Comparison of ENCODE assay signal across 11 cellular contexts in genomic region chr6:35392111-35392702, GRCh38. TPM values are rescaled to one million over a fixed set of nuclear protein-coding genes. Genes with fewer than 3 reads are reported as not detected.
A peak's percentile ranks its signal among the peaks of the same experiment; 100 is the strongest.
DNase-seq lines count a peak whose midpoint lies in the region; ATAC-seq and TF ChIP-seq lines count a peak whose summit lies in the region.
"Had no signal": no experiment of that assay in that cellular context is flagged by ENCODE, and none has a peak within 500 bp of the region (broad histone marks: within the 10 kb centered on the region; RNA-seq: fewer than 3 reads in every experiment).

No MANE protein-coding gene starts in this region.

- peak overlapping the region; percentile 67 to 71 for H3K9ac ChIP-seq in mucosa of rectum (ENCODE audit: low read depth in 1 of 2, low read length in 2 of 2)

- H3K4me3 Mint-ChIP-seq in CD8-positive, alpha-beta memory T cell: no peak overlapping the region
- H3K4me3 Mint-ChIP-seq: activated naive CD4-positive, alpha-beta T cell treated with anti-CD3 and anti-CD28 coated beads, Interleukin-2, amount 50 U/mL, for 24 hours had no signal

- peaks cover 42% of the 10 kb centered on the region for H3K4me1 ChIP-seq in CD8-positive, alpha-beta memory T cell (ENCODE audit: insufficient read depth, low read length)
- H3K4me1 ChIP-seq in mucosa of rectum (ENCODE audit: control insufficient read depth in 2 of 2, insufficient read depth in 2 of 2, low read length in 2 of 2): peaks cover 21 to 46% of the 10 kb centered on the region in 2 donors

- H3K27me3 Mint-ChIP-seq in CD8-positive, alpha-beta memory T cell: peaks cover 0 to 1% of the 10 kb centered on the region in 2 donors
- H3K27me3 Mint-ChIP-seq: activated naive CD4-positive, alpha-beta T cell treated with anti-CD3 and anti-CD28 coated beads, Interleukin-2, amount 50 U/mL, for 24 hours had no signal

- H3K36me3 Mint-ChIP-seq in CD8-positive, alpha-beta memory T cell: peaks cover 0 to 8% (median 8%) of the 10 kb centered on the region in 3 donors
- H3K36me3 Mint-ChIP-seq in activated naive CD4-positive, alpha-beta T cell treated with anti-CD3 and anti-CD28 coated beads, Interleukin-2, amount 50 U/mL, for 72 hours: no peaks in the 10 kb centered on the region

- H3K36me3 ChIP-seq in CD8-positive, alpha-beta memory T cell (ENCODE audit: insufficient read depth, low read length): no peaks in the 10 kb centered on the region
- H3K36me3 ChIP-seq in brain microvascular endothelial cell (replicated peaks) (no peaks in the 10 kb centered on the region), mucosa of rectum (ENCODE audit: control insufficient read depth in 2 of 2, insufficient read depth in 2 of 2, low read length in 2 of 2) (no peaks in the 10 kb centered on the region)
- H3K36me3 ChIP-seq: sigmoid colon had no signal

- POLR2A ChIA-PET in CD8-positive, alpha-beta memory T cell (lab: Charles Lee): no interaction called here

- H3K4me1 Mint-ChIP-seq in CD8-positive, alpha-beta memory T cell: peaks cover 44 to 69% (median 64%) of the 10 kb centered on the region in 3 donors

- peak overlapping the region in 6 of 8 donors; percentile 22 to 93 (median 65) for H3K27ac Mint-ChIP-seq in CD8-positive, alpha-beta memory T cell
- no peak overlapping the region for H3K27ac Mint-ChIP-seq in activated naive CD4-positive, alpha-beta T cell treated with anti-CD3 and anti-CD28 coated beads, Interleukin-2, amount 50 U/mL, for 72 hours
- H3K27ac Mint-ChIP-seq: activated naive CD4-positive, alpha-beta T cell treated with anti-CD3 and anti-CD28 coated beads, Interleukin-2, amount 50 U/mL, for 24 hours had no signal

- no peak for ATAC-seq in activated naive CD4-positive, alpha-beta T cell treated with anti-CD3 and anti-CD28 coated beads, Interleukin-2, amount 50 U/mL, for 72 hours
- no peak for ATAC-seq in GM19328 (IDR thresholded peaks at IDR 0.05; ENCODE audit: unreplicated experiment)

- H3K9me3 Mint-ChIP-seq in CD8-positive, alpha-beta memory T cell: no peaks in the 10 kb centered on the region
- H3K9me3 Mint-ChIP-seq in activated naive CD4-positive, alpha-beta T cell treated with anti-CD3 and anti-CD28 coated beads, Interleukin-2, amount 50 U/mL, for 72 hours: no peaks in the 10 kb centered on the region
- H3K9me3 Mint-ChIP-seq: activated naive CD4-positive, alpha-beta T cell treated with anti-CD3 and anti-CD28 coated beads, Interleukin-2, amount 50 U/mL, for 24 hours had no signal

- no peak for TF ChIP-seq CTCF in brain microvascular endothelial cell (IDR thresholded peaks at IDR 0.05; ENCODE audit: low read depth, low read length, missing control alignments)

- no peaks in the 10 kb centered on the region for H3K9me3 ChIP-seq in CD8-positive, alpha-beta memory T cell (ENCODE audit: low read length)
- H3K9me3 ChIP-seq in mucosa of rectum (ENCODE audit: control insufficient read depth in 2 of 2, low read length in 2 of 2): no peaks in the 10 kb centered on the region
- H3K9me3 ChIP-seq: sigmoid colon had no signal

- no peak overlapping the region for H3K27ac ChIP-seq in CD8-positive, alpha-beta memory T cell (ENCODE audit: low read depth, low read length)
- H3K27ac ChIP-seq in brain microvascular endothelial cell (peak overlapping the region; percentile 80), mucosa of rectum (ENCODE audit: low read depth in 2 of 2, low read length in 2 of 2) (peak overlapping the region; percentile 85 to 93)
- H3K27ac ChIP-seq: HL-60, sigmoid colon had no signal

- no peaks in the 10 kb centered on the region for H3K27me3 ChIP-seq in CD8-positive, alpha-beta memory T cell (ENCODE audit: insufficient read depth, low read length, poor library complexity, severe bottlenecking)
- H3K27me3 ChIP-seq in brain microvascular endothelial cell (replicated peaks) (no peaks in the 10 kb centered on the region), mucosa of rectum (ENCODE audit: control insufficient read depth in 2 of 2, insufficient read depth in 2 of 2, low read length in 2 of 2) (no peaks in the 10 kb centered on the region)
- H3K27me3 ChIP-seq: sigmoid colon had no signal

- no peak overlapping the region for H3K4me3 ChIP-seq in CD8-positive, alpha-beta memory T cell (ENCODE audit: low read length)
- H3K4me3 ChIP-seq in brain microvascular endothelial cell (ENCODE audit: low read depth, low read length): no peak overlapping the region
- peak overlapping the region; percentile 28 to 69 for H3K4me3 ChIP-seq in mucosa of rectum (ENCODE audit: low read length in 2 of 2)
- H3K4me3 ChIP-seq: sigmoid colon had no signal

- no peak for DNase-seq in CD8-positive, alpha-beta memory T cell
- DNase-seq in NCI-H2029 (lab: John Stamatoyannopoulos, UW) (peak; percentile 69), brain microvascular endothelial cell (no peak), NCI-H82 (lab: John Stamatoyannopoulos, UW) (no peak)
- DNase-seq in activated naive CD4-positive, alpha-beta T cell treated with anti-CD3 and anti-CD28 coated beads, Interleukin-2, amount 50 U/mL, for 72 hours (ENCODE audit: low spot score in 2 of 2): no peak
- DNase-seq in stimulated activated CD4-positive, alpha-beta T cell treated with anti-CD3 and anti-CD28 coated beads, Interleukin-4, amount 100 ng/mL, for 1 hour: no peak
- DNase-seq: sigmoid colon had no signal

- CTCF ChIA-PET in CD8-positive, alpha-beta memory T cell (lab: Charles Lee): no interaction called here

- in situ Hi-C loops in brain microvascular endothelial cell (cut with HindIII; ENCODE audit: low pct_ligation_motif_present, low sequenced_read_pairs): no loop called here

RNA-seq across cellular contexts. Expression of gene PPARD, which starts 49.8 kb away (rescaled TPM):
- 10 to 100 TPM; 14.8 to 16.2 TPM for total RNA-seq in CD8-positive, alpha-beta memory T cell
- polyA plus RNA-seq in CD8-positive, alpha-beta memory T cell: 7.7 TPM
- 10 to 100 TPM; 23.2 to 25.1 TPM for total RNA-seq in activated naive CD4-positive, alpha-beta T cell treated with anti-CD3 and anti-CD28 coated beads, Interleukin-2, amount 50 U/mL, for 72 hours

RNA-seq across cellular contexts. Expression of gene FANCE, which starts 59.9 kb away (rescaled TPM):
- 10 to 100 TPM; 23.6 to 27.5 TPM for total RNA-seq in CD8-positive, alpha-beta memory T cell
- polyA plus RNA-seq in CD8-positive, alpha-beta memory T cell: 6.5 TPM
- 10 to 100 TPM; 14.3 to 14.7 TPM for total RNA-seq in activated naive CD4-positive, alpha-beta T cell treated with anti-CD3 and anti-CD28 coated beads, Interleukin-2, amount 50 U/mL, for 72 hours

Comparison
In these comparisons a context has a peak if more than half of its experiments do, and no peak if none do; other contexts are left out.
1. H3K4me3 ChIP-seq: peak in mucosa of rectum (2 of 2); none in CD8-positive, alpha-beta memory T cell (single experiment) and brain microvascular endothelial cell (single experiment).
2. H3K27ac Mint-ChIP-seq: peak in CD8-positive, alpha-beta memory T cell (6 of 8); none in activated naive CD4-positive, alpha-beta T cell treated with anti-CD3 and anti-CD28 coated beads, Interleukin-2, amount 50 U/mL, for 72 hours (0 of 2).